In genomic region chr12:123436017-123436964, GRCh38 we compare ENCODE assay signal across 1 cellular context.
TF ChIP-seq lines count a peak whose summit lies in the region.

RILPL2 (minus strand) TSS chr12:123436684; CDS start chr12:123436420, 264 bp downstream.

TF ChIP-seq in HEK293, 187 proteins besides CTCF, POLR2A, EP300 and RAD21 (continued from another document):
- TF ChIP-seq ZNF600 (tag by site-specific recombination; IDR thresholded peaks at IDR 0.05) (peak; percentile 71), OSR2 (tag by site-specific recombination; IDR thresholded peaks at IDR 0.05) (no peak), ZSCAN16 (tag by site-specific recombination; IDR thresholded peaks at IDR 0.05) (no peak), ZNF18 (tag by site-specific recombination; IDR thresholded peaks at IDR 0.05) (no peak), ZNF664 (tag by site-specific recombination; IDR thresholded peaks at IDR 0.05) (no peak), ZNF837 (tag by site-specific recombination; IDR thresholded peaks at IDR 0.05) (0 out of 2 replicates have a peak, but pooled peaks have one; percentile 28), ZNF311 (tag by site-specific recombination; IDR thresholded peaks at IDR 0.05; ENCODE audit: borderline replicate concordance) (no peak), ZNF626 (tag by site-specific recombination; IDR thresholded peaks at IDR 0.05) (no peak), ZBTB8A (tag by site-specific recombination; IDR thresholded peaks at IDR 0.05) (peak; percentile 71), ZNF148 (tag by site-specific recombination; IDR thresholded peaks at IDR 0.05; ENCODE audit: borderline replicate concordance) (no peak), ZBTB7A (tag by site-specific recombination; IDR thresholded peaks at IDR 0.05; ENCODE audit: low read depth) (0 out of 2 replicates have a peak, but pooled peaks have one; percentile 61), ZNF184 (tag by site-specific recombination; IDR thresholded peaks at IDR 0.05) (no peak), ZNF24 (tag by site-specific recombination; IDR thresholded peaks at IDR 0.05) (no peak), ZNF677 (tag by site-specific recombination; IDR thresholded peaks at IDR 0.05) (no peak), GLI4 (tag by site-specific recombination; IDR thresholded peaks at IDR 0.05) (no peak), ZNF214 (tag by site-specific recombination; IDR thresholded peaks at IDR 0.05; ENCODE audit: borderline replicate concordance) (no peak), ZNF341 (tag by site-specific recombination; IDR thresholded peaks at IDR 0.05; ENCODE audit: low read depth) (peak; percentile 82), ZFP41 (tag by site-specific recombination; IDR thresholded peaks at IDR 0.05; ENCODE audit: borderline replicate concordance) (no peak), ZNF518A (tag by site-specific recombination; conservative IDR thresholded peaks at IDR 0.05; ENCODE audit: low read depth) (no peak), SCRT1 (tag by site-specific recombination; IDR thresholded peaks at IDR 0.05; ENCODE audit: borderline replicate concordance) (peak; percentile 90), ZNF280C (tag by site-specific recombination; IDR thresholded peaks at IDR 0.05) (no peak), ZNF391 (tag by site-specific recombination; IDR thresholded peaks at IDR 0.05; ENCODE audit: borderline replicate concordance, low read depth) (no peak), GLIS1 (tag by site-specific recombination; IDR thresholded peaks at IDR 0.05) (no peak; the same call in 1 of the 2 replicates), ZNF530 (tag by site-specific recombination; IDR thresholded peaks at IDR 0.05; ENCODE audit: low read depth) (no peak), ZNF335 (tag by site-specific recombination; conservative IDR thresholded peaks at IDR 0.05) (peak; percentile 61), ZNF112 (tag by site-specific recombination; IDR thresholded peaks at IDR 0.05) (no peak), ZSCAN18 (tag by site-specific recombination; IDR thresholded peaks at IDR 0.05) (no peak), ZNF423 (tag by site-specific recombination; IDR thresholded peaks at IDR 0.05) (peak; percentile 81; the same call in 1 of the 2 replicates), GLIS2 (tag by site-specific recombination; IDR thresholded peaks at IDR 0.05) (peak; percentile 90), ZSCAN23 (tag by site-specific recombination; IDR thresholded peaks at IDR 0.05) (no peak), ZBTB48 (tag by site-specific recombination; IDR thresholded peaks at IDR 0.05) (peak; percentile 93)
